Comparison of ENCODE assay signal across 2 cellular contexts in genomic region chr3:130547680-130548065, GRCh38. TPM values are rescaled to one million over a fixed set of nuclear protein-coding genes. Genes with fewer than 3 reads are reported as not detected.
"Had no signal": no experiment of that assay in that cellular context is flagged by ENCODE, and none has a peak within 500 bp of the region (broad histone marks: within the 10 kb centered on the region; RNA-seq: fewer than 3 reads in every experiment).

No MANE protein-coding gene starts in this region.

RNA-seq across cellular contexts. Expression of gene COL6A6, which starts 30.7 kb away (rescaled TPM):
- polyA plus RNA-seq: endothelial cell of umbilical vein, foreskin keratinocyte had no signal
